Comparison of ENCODE assay signal across 9 cellular contexts in genomic region chr2:8229546-8229986, GRCh38.
A peak's percentile ranks its signal among the peaks of the same experiment; 100 is the strongest.
DNase-seq lines count a peak whose midpoint lies in the region; ATAC-seq and TF ChIP-seq lines count a peak whose summit lies in the region.
"Had no signal": no experiment of that assay in that cellular context is flagged by ENCODE, and none has a peak within 500 bp of the region (broad histone marks: within the 10 kb centered on the region; RNA-seq: fewer than 3 reads in every experiment).

No MANE protein-coding gene starts in this region.

- intact Hi-C loops in activated CD4-positive, alpha-beta T cell treated with anti-CD3 and anti-CD28 coated beads, Interleukin-2, amount 10 ng/mL, durations not matched to agents 24 days and 14 days (cut with micrococcal nuclease), result no loop called here
- intact Hi-C loops in sigmoid colon (cut with DNase I), result loop anchor here (5.0 kb wide), 1 partner anchor 448 kb away; no protein-coding TSS in a partner anchor

- H2AFZ ChIP-seq in fibroblast of lung (ENCODE audit: low read length), result peak overlapping the region; percentile 74

- no peak overlapping the region for H3K9ac ChIP-seq in fibroblast of lung (ENCODE audit: insufficient read depth, low read length)

- H3K4me3 ChIP-seq in fibroblast of lung (replicated peaks in 1 of 4; ENCODE audit: control extremely low read depth in 1 of 4, insufficient read depth in 1 of 4, low read depth in 3 of 4, low read length in 4 of 4), result no peak overlapping the region
- no peak overlapping the region for H3K4me3 ChIP-seq in sigmoid colon
- H3K4me3 ChIP-seq: skin epidermis had no signal

- no peaks in the 10 kb centered on the region for H3K4me1 ChIP-seq in fibroblast of lung (ENCODE audit: control insufficient read depth, extremely low read depth, insufficient read depth, low read length)
- peaks cover 0 to 15% (median 11%) of the 10 kb centered on the region in 4 donors for H3K4me1 ChIP-seq in sigmoid colon

- H3K36me3 ChIP-seq in KOPT-K1 (ENCODE audit: insufficient read depth, low read length), result no peaks in the 10 kb centered on the region
- no peaks in the 10 kb centered on the region for H3K36me3 ChIP-seq in fibroblast of lung (ENCODE audit: control insufficient read depth, insufficient read depth, low read length)
- no peaks in the 10 kb centered on the region for H3K36me3 ChIP-seq in sigmoid colon

- peaks cover 6% of the 10 kb centered on the region for H3K27me3 Mint-ChIP-seq in activated CD4-positive, alpha-beta T cell treated with anti-CD3 and anti-CD28 coated beads, Interleukin-2, amount 10 ng/mL, durations not matched to agents 24 days and 14 days

- no peak for TF ChIP-seq POLR2A in sigmoid colon (IDR thresholded peaks at IDR 0.05)

- peaks cover 14% of the 10 kb centered on the region for H3K9me3 Mint-ChIP-seq in activated CD4-positive, alpha-beta T cell treated with anti-CD3 and anti-CD28 coated beads, Interleukin-2, amount 10 ng/mL, durations not matched to agents 24 days and 14 days

- peak overlapping the region; percentile 52 for H3K27ac Mint-ChIP-seq in activated CD4-positive, alpha-beta T cell treated with anti-CD3 and anti-CD28 coated beads, Interleukin-2, amount 10 ng/mL, durations not matched to agents 24 days and 14 days

- H3K4me2 ChIP-seq in fibroblast of lung (ENCODE audit: extremely low read depth, insufficient read depth, low read length), result peak overlapping the region; percentile 36

- H3K27ac ChIP-seq in KOPT-K1 (ENCODE audit: low read depth, low read length, poor library complexity, severe bottlenecking), result peak overlapping the region; percentile 61
- no peak overlapping the region for H3K27ac ChIP-seq in fibroblast of lung (ENCODE audit: insufficient read depth, low read length)
- peak overlapping the region; percentile 23 to 51 (median 34) for H3K27ac ChIP-seq in sigmoid colon

- no peaks in the 10 kb centered on the region for H3K79me2 ChIP-seq in fibroblast of lung (ENCODE audit: control insufficient read depth, insufficient read depth, low read length)

- no peak for TF ChIP-seq EP300 in sigmoid colon (IDR thresholded peaks at IDR 0.05)

- no peaks in the 10 kb centered on the region for H4K20me1 ChIP-seq in fibroblast of lung (ENCODE audit: control insufficient read depth, extremely low read depth, insufficient read depth, low read length)

- peak overlapping the region; percentile 47 for H3K4me3 Mint-ChIP-seq in activated CD4-positive, alpha-beta T cell treated with anti-CD3 and anti-CD28 coated beads, Interleukin-2, amount 10 ng/mL, durations not matched to agents 24 days and 14 days

- H3K9me3 ChIP-seq in KOPT-K1 (ENCODE audit: insufficient read depth, low read length, poor library complexity, severe bottlenecking) (no peaks in the 10 kb centered on the region), fibroblast of lung (ENCODE audit: control insufficient read depth, insufficient read depth, low read depth, low read length) (no peaks in the 10 kb centered on the region), sigmoid colon (no peaks in the 10 kb centered on the region)

- TF ChIP-seq CTCF in fibroblast of lung (conservative IDR thresholded peaks at IDR 0.05 in 1 of 2, IDR thresholded peaks at IDR 0.05 in 1 of 2; ENCODE audit: low read depth in 1 of 2, low read length in 2 of 2) (no peak), sigmoid colon (IDR thresholded peaks at IDR 0.05) (peak in 2 of 4 experiments; percentile 10 to 19)

- H3K36me3 Mint-ChIP-seq in activated CD4-positive, alpha-beta T cell treated with anti-CD3 and anti-CD28 coated beads, Interleukin-2, amount 10 ng/mL, durations not matched to agents 24 days and 14 days (ENCODE audit: low read depth), result peaks cover 2% of the 10 kb centered on the region

- peak; percentile 44 for DNase-seq in GM04504 (ENCODE audit: low read depth)
- DNase-seq in activated CD4-positive, alpha-beta T cell treated with anti-CD3 and anti-CD28 coated beads, Interleukin-2, amount 10 ng/mL, durations not matched to agents 24 days and 14 days, result peak; percentile 84
- DNase-seq in fibroblast of lung (ENCODE audit: low read depth in 2 of 2), result peak; percentile 85 to 90
- DNase-seq in sigmoid colon, result peak; percentile 88
- no peak for DNase-seq in hippocampal formation (lab: John Stamatoyannopoulos, UW)
- DNase-seq in superior temporal gyrus (ENCODE audit: extremely low spot score), result no peak

- peak; percentile 92 for ATAC-seq in GM21723 (IDR thresholded peaks at IDR 0.05; ENCODE audit: unreplicated experiment)

- peaks cover 12% of the 10 kb centered on the region for H3K4me1 Mint-ChIP-seq in activated CD4-positive, alpha-beta T cell treated with anti-CD3 and anti-CD28 coated beads, Interleukin-2, amount 10 ng/mL, durations not matched to agents 24 days and 14 days

- WGBS in sigmoid colon, 2 donors, result 41 to 79% methylated on average over 10 of the region's 10 CpGs

- H3K27me3 ChIP-seq in fibroblast of lung (ENCODE audit: control insufficient read depth, insufficient read depth, low read length) (no peaks in the 10 kb centered on the region), sigmoid colon (no peaks in the 10 kb centered on the region)

Comparison
In these comparisons a context has a peak if more than half of its experiments do, and no peak if none do; other contexts are left out.
1. DNase-seq: peak in GM04504 (single experiment), activated CD4-positive, alpha-beta T cell treated with anti-CD3 and anti-CD28 coated beads, Interleukin-2, amount 10 ng/mL, durations not matched to agents 24 days and 14 days (single experiment), fibroblast of lung (2 of 2) and sigmoid colon (single experiment); none in hippocampal formation (0 of 2) and superior temporal gyrus (single experiment).